Comparison of ENCODE assay signal across 10 cellular contexts in genomic region chr17:81418710-81419332, GRCh38. TPM values are rescaled to one million over a fixed set of nuclear protein-coding genes. Genes with fewer than 3 reads are reported as not detected.
DNase-seq lines count a peak whose midpoint lies in the region; ATAC-seq and TF ChIP-seq lines count a peak whose summit lies in the region.
"Had no signal": no experiment of that assay in that cellular context is flagged by ENCODE, and none has a peak within 500 bp of the region (broad histone marks: within the 10 kb centered on the region; RNA-seq: fewer than 3 reads in every experiment).

No MANE protein-coding gene starts in this region.

- in situ Hi-C loops in Caki2 (cut with HindIII; ENCODE audit: low pct_unique_long_range_greater_than_20kb, low sequenced_read_pairs) = no loop called here

- H4K20me1 ChIP-seq in PC-9 (ENCODE audit: insufficient read depth) = no peaks in the 10 kb centered on the region

- H3K79me2 ChIP-seq in PC-9 (ENCODE audit: low read depth) (0 out of 2 replicates have a peak, but pooled peaks cover under 1% of the 10 kb centered on the region), parathyroid adenoma (peaks cover 3% of the 10 kb centered on the region)

- H3K4me3 ChIP-seq in PC-9 (peak overlapping the region; percentile 40; the same call in 1 of the 2 replicates), parathyroid adenoma (ENCODE audit: low read depth, low read length) (no peak overlapping the region)

- H3K4me1 ChIP-seq in PC-9 (replicated peaks; ENCODE audit: insufficient read depth) (peaks cover 32% of the 10 kb centered on the region), parathyroid adenoma (peaks cover 6% of the 10 kb centered on the region)

- intact Hi-C loops in PC-9 (cut with micrococcal nuclease; ENCODE audit: unreplicated experiment) = loop anchor here (2.0 kb wide), 1 partner anchor 24 kb away; the partner anchor contains the start of gene BAHCC1

- H2AFZ ChIP-seq in PC-9 (no peak overlapping the region), parathyroid adenoma (peak overlapping the region; percentile 90)

- H3K36me3 ChIP-seq in PC-9 (ENCODE audit: low read depth) = no peaks in the 10 kb centered on the region
- no peaks in the 10 kb centered on the region for H3K36me3 ChIP-seq in parathyroid adenoma (ENCODE audit: control insufficient read depth, insufficient read depth, low read length)

- peaks cover 10% of the 10 kb centered on the region; the same call in 1 of the 2 replicates for H3F3A ChIP-seq in PC-9 (ENCODE audit: insufficient read depth, low read depth)

- H3K4me2 ChIP-seq in PC-9 (peak overlapping the region; percentile 71), parathyroid adenoma (ENCODE audit: low read length) (no peak overlapping the region)

- TF ChIP-seq CTCF in PC-9 (conservative IDR thresholded peaks at IDR 0.05) (no peak), parathyroid adenoma (IDR thresholded peaks at IDR 0.05) (no peak)

- H3K36me3 Mint-ChIP-seq in activated naive CD4-positive, alpha-beta T cell treated with anti-CD3 and anti-CD28 coated beads, Interleukin-2, amount 50 U/mL, for 72 hours = no peaks in the 10 kb centered on the region

- H3K9me3 ChIP-seq in PC-9 (ENCODE audit: insufficient read depth, low read depth) (no peaks in the 10 kb centered on the region), parathyroid adenoma (ENCODE audit: control insufficient read depth, low read length) (no peaks in the 10 kb centered on the region)

- H3K27me3 ChIP-seq in PC-9 (ENCODE audit: insufficient read depth, low read depth) (no peaks in the 10 kb centered on the region), parathyroid adenoma (ENCODE audit: control insufficient read depth, insufficient read depth, low read length) (no peaks in the 10 kb centered on the region)

- H3K9ac ChIP-seq in parathyroid adenoma = no peak overlapping the region

- H3K9me3 Mint-ChIP-seq in activated naive CD4-positive, alpha-beta T cell treated with anti-CD3 and anti-CD28 coated beads, Interleukin-2, amount 50 U/mL, for 72 hours = no peaks in the 10 kb centered on the region

- no peak overlapping the region for H3K27ac Mint-ChIP-seq in activated naive CD4-positive, alpha-beta T cell treated with anti-CD3 and anti-CD28 coated beads, Interleukin-2, amount 50 U/mL, for 72 hours

- no peak for ATAC-seq in GM19351 (IDR thresholded peaks at IDR 0.05; ENCODE audit: unreplicated experiment)
- ATAC-seq in activated naive CD4-positive, alpha-beta T cell treated with anti-CD3 and anti-CD28 coated beads, Interleukin-2, amount 50 U/mL, for 72 hours = no peak

- POLR2A ChIA-PET in PC-9 (lab: Charles Lee; ENCODE audit: unreplicated experiment) = interaction anchor here (0.5 to 0.7 kb wide), 6 partner anchors 14 to 196 kb away, joined by 4 to 24 read pairs (median 8); partner anchors contain the start of gene CEP131

- no peaks in the 10 kb centered on the region for H3K9me2 ChIP-seq in PC-9 (ENCODE audit: insufficient read depth)

- H3K27ac ChIP-seq in PC-9 (no peak overlapping the region), epithelial cell of prostate (peak overlapping the region; percentile 61), parathyroid adenoma (peak overlapping the region; percentile 29)

- CTCF ChIA-PET in PC-9 (lab: Charles Lee) = interaction anchor here (0.6 kb wide), 2 partner anchors 83 to 123 kb away, joined by 7 to 8 read pairs; no protein-coding TSS in a partner anchor

- no TSS peak for BruUV-seq in PC-9 (replicated peaks; lab: Mats Ljungman, UMichigan)

- peak; percentile 78 for DNase-seq in Caki2 (ENCODE audit: low read depth)
- peak in 1 of 2 experiments; percentile 33 for DNase-seq in PC-9
- DNase-seq in epithelial cell of prostate (ENCODE audit: low read depth, low spot score) = peak; percentile 87
- DNase-seq in central memory CD4-positive, alpha-beta T cell = no peak
- no peak for DNase-seq in activated naive CD4-positive, alpha-beta T cell treated with anti-CD3 and anti-CD28 coated beads, Interleukin-2, amount 50 U/mL, for 72 hours (ENCODE audit: low spot score in 2 of 2)
- DNase-seq in NCI-H1048 (lab: John Stamatoyannopoulos, UW) = no peak
- DNase-seq: DND-41, NCI-H187 treated with DMSO at 0.1 percent for 48 hours had no signal

RNA-seq across cellular contexts. Expression of gene BAHCC1, which starts 23.6 kb away (rescaled TPM):
- total RNA-seq in Caki2 (2014; rRNA removed; shearing (Covaris generic); ENCODE audit: low replicate concordance) = 4.4 and 11.9 TPM in 2 replicates
- total RNA-seq in PC-9 (2021) = 33.7 and 35.4 TPM in 2 replicates
- under 1 TPM in 1 of 2 donors, not detected in 1; 0.16 TPM for total RNA-seq in activated naive CD4-positive, alpha-beta T cell treated with anti-CD3 and anti-CD28 coated beads, Interleukin-2, amount 50 U/mL, for 72 hours

Comparison
In these comparisons a context has a peak if more than half of its experiments do, and no peak if none do; other contexts are left out.
1. DNase-seq: peak in Caki2 (single experiment) and epithelial cell of prostate (single experiment); none in central memory CD4-positive, alpha-beta T cell (single experiment), activated naive CD4-positive, alpha-beta T cell treated with anti-CD3 and anti-CD28 coated beads, Interleukin-2, amount 50 U/mL, for 72 hours (0 of 2) and NCI-H1048 (single experiment).